ENCODE assay signal across 8 cellular contexts in genomic region chr15:89333959-89334509, GRCh38. TPM values are rescaled to one million over a fixed set of nuclear protein-coding genes. Genes with fewer than 3 reads are reported as not detected.
DNase-seq lines count a peak whose midpoint lies in the region; ATAC-seq and TF ChIP-seq lines count a peak whose summit lies in the region.

No MANE protein-coding gene starts in this region.

- TF ChIP-seq CTCF in adrenal gland (IDR thresholded peaks at IDR 0.05) (no peak), transverse colon (IDR thresholded peaks at IDR 0.05) (no peak)

- H3K27me3 ChIP-seq in adrenal gland (no peaks in the 10 kb centered on the region), transverse colon (no peaks in the 10 kb centered on the region)

- WGBS in adrenal gland, 4 donors: 1 to 24% (median 3%) methylated on average over 3 to 43 of the region's 43 CpGs
- WGBS in transverse colon (ENCODE audit: low coverage in 1 of 2), 2 donors: 1 to 10% methylated on average over 2 to 36 of the region's 43 CpGs

- peak overlapping the region in 4 of 5 donors; percentile 86 to 97 (median 90) for H3K27ac ChIP-seq in adrenal gland
- peak overlapping the region; percentile 90 to 98 (median 96) for H3K27ac ChIP-seq in transverse colon

- ATAC-seq in GM18508 (IDR thresholded peaks at IDR 0.05; ENCODE audit: insufficient read depth, unreplicated experiment): peak; percentile 11
- peak; percentile 0 for ATAC-seq in HG03060 (IDR thresholded peaks at IDR 0.05; ENCODE audit: low read depth, unreplicated experiment)
- ATAC-seq in left lobe of liver: peak; percentile 30

- intact Hi-C loops in adrenal gland (cut with DNase I) (loop anchor here in 1 of 2 donors (10.0 kb wide), 1 partner anchor 89 kb away; the partner anchor contains the start of gene FANCI), transverse colon (cut with DNase I; ENCODE audit: low total_unique reads) (no loop called here)

- in situ Hi-C loops in transverse colon (cut with MboI; ENCODE audit: low pct_ligation_motif_present in 1 of 4, low pct_unique_long_range_greater_than_20kb in 1 of 4, low sequenced_read_pairs in 3 of 4): no loop called here

- H3K4me1 ChIP-seq in adrenal gland (replicated peaks in 1 of 2) (peaks cover 9 to 54% of the 10 kb centered on the region in 2 donors), transverse colon (peaks cover 34 to 58% (median 57%) of the 10 kb centered on the region in 4 donors)

- H3K9me3 ChIP-seq in adrenal gland (replicated peaks in 1 of 3) (no peaks in the 10 kb centered on the region), transverse colon (no peaks in the 10 kb centered on the region)

- no peak for TF ChIP-seq POLR2A in adrenal gland (IDR thresholded peaks at IDR 0.05)
- no peak for TF ChIP-seq POLR2A in transverse colon (IDR thresholded peaks at IDR 0.05)

- H3K4me3 ChIP-seq in adrenal gland (peak overlapping the region; percentile 37 to 93 (median 69)), transverse colon (peak overlapping the region; percentile 84 to 89 (median 85))

- DNase-seq in adrenal gland (peak in 1 of 7 donors; percentile 60), left lobe of liver (ENCODE audit: low spot score) (no peak), transverse colon (no peak), NCI-H446 treated with DMSO at 0.1 percent for 48 hours (lab: John Stamatoyannopoulos, UW) (no peak), dedifferentiated amniotic fluid mesenchymal stem cell (ENCODE audit: extremely low spot score) (no peak), iPS-NIHi7 (ENCODE audit: extremely low spot score) (no peak)

- H3K36me3 ChIP-seq in adrenal gland (replicated peaks in 1 of 2): peaks cover 0 to 43% of the 10 kb centered on the region in 2 donors
- H3K36me3 ChIP-seq in transverse colon: peaks cover 0 to 24% (median 7%) of the 10 kb centered on the region in 4 donors

- no peak for TF ChIP-seq EP300 in transverse colon (IDR thresholded peaks at IDR 0.05; ENCODE audit: low read depth)

RNA-seq across cellular contexts. Expression of gene POLG, which starts 0.6 kb away (rescaled TPM):
- total RNA-seq in adrenal gland: 100 to 1,000 TPM in 1 of 8 donors, 10 to 100 TPM in 7; 42.9 to 127 (median 54.0) TPM
- polyA plus RNA-seq in adrenal gland: 10 to 100 TPM; 25.0 to 76.3 (median 51.3) TPM
- total RNA-seq in left lobe of liver: 36.0 TPM
- total RNA-seq in transverse colon: 100 to 1,000 TPM in 2 of 4 donors, 10 to 100 TPM in 2; 64.5 to 204 (median 114) TPM
